Comparison of ENCODE assay signal across 8 cellular contexts in genomic region chr10:22475857-22476600, GRCh38.
A peak's percentile ranks its signal among the peaks of the same experiment; 100 is the strongest.
DNase-seq lines count a peak whose midpoint lies in the region; ATAC-seq and TF ChIP-seq lines count a peak whose summit lies in the region.

No MANE protein-coding gene starts in this region.

- CTCF ChIA-PET in activated B cell treated with CpG ODN at 0.5 μM for 24 hours (lab: Charles Lee) = no interaction called here

- TF ChIP-seq CTCF in GM12875 (IDR thresholded peaks at IDR 0.05; ENCODE audit: borderline replicate concordance, insufficient read depth, low read depth, low read length) = no peak
- no peak for TF ChIP-seq CTCF in activated B cell treated with CpG ODN at 0.5 μM for 24 hours (IDR thresholded peaks at IDR 0.05)
- TF ChIP-seq CTCF in esophagus muscularis mucosa (IDR thresholded peaks at IDR 0.05) = no peak
- TF ChIP-seq CTCF in MM.1S (IDR thresholded peaks at IDR 0.05; ENCODE audit: low read length) = no peak

- 3% methylated on average over 35 of the region's 85 CpGs for WGBS in esophagus muscularis mucosa

- H3K4me3 ChIP-seq in GM12875 (ENCODE audit: low read depth, low read length) (peak overlapping the region; percentile 59), esophagus muscularis mucosa (peak overlapping the region; percentile 44 to 57 (median 52)), MM.1S (ENCODE audit: low read length) (no peak overlapping the region)

- H3K27ac Mint-ChIP-seq in activated B cell treated with CpG ODN at 0.5 μM for 24 hours = no peak overlapping the region

- H3K27me3 ChIP-seq in esophagus muscularis mucosa (peaks cover 5 to 72% (median 29%) of the 10 kb centered on the region in 4 donors), MM.1S (replicated peaks; ENCODE audit: insufficient read depth, low read length) (no peaks in the 10 kb centered on the region)

- POLR2A ChIA-PET in activated B cell treated with CpG ODN at 0.5 μM for 24 hours (lab: Charles Lee) = interaction anchor here (0.9 to 2.0 kb wide), 3 partner anchors 21 to 136 kb away, joined by 6 to 8 read pairs (median 8); no protein-coding TSS in a partner anchor

- no peaks in the 10 kb centered on the region for H4K20me1 ChIP-seq in MM.1S (ENCODE audit: insufficient read depth, low read length)

- no peaks in the 10 kb centered on the region for H3K9me3 Mint-ChIP-seq in activated B cell treated with CpG ODN at 0.5 μM for 24 hours

- peaks cover 24% of the 10 kb centered on the region for H3K4me1 Mint-ChIP-seq in activated B cell treated with CpG ODN at 0.5 μM for 24 hours

- no peak for TF ChIP-seq POLR2A in esophagus muscularis mucosa (IDR thresholded peaks at IDR 0.05; ENCODE audit: low read depth)

- peaks cover 47% of the 10 kb centered on the region for H3K27me3 Mint-ChIP-seq in activated B cell treated with CpG ODN at 0.5 μM for 24 hours

- no peaks in the 10 kb centered on the region for H3K79me2 ChIP-seq in MM.1S (ENCODE audit: low read length)

- intact Hi-C loops in activated B cell treated with CpG ODN at 0.5 μM for 24 hours (cut with micrococcal nuclease) = loop anchor here (1.0 to 5.0 kb wide), 6 partner anchors 7 to 949 kb away; partner anchors contain the start of gene SKIDA1
- intact Hi-C loops in esophagus muscularis mucosa (cut with DNase I) = no loop called here

- H3K36me3 Mint-ChIP-seq in activated B cell treated with CpG ODN at 0.5 μM for 24 hours (ENCODE audit: low read depth) = no peaks in the 10 kb centered on the region

- DNase-seq in activated B cell treated with CpG ODN at 0.5 μM for 24 hours = peak; percentile 36
- no peak for DNase-seq in esophagus muscularis mucosa (ENCODE audit: extremely low spot score)
- DNase-seq in occipital lobe (lab: John Stamatoyannopoulos, UW) = peak; percentile 45
- no peak for DNase-seq in NCI-H226
- DNase-seq in OCI-M1 (lab: John Stamatoyannopoulos, UW) = no peak
- DNase-seq in MM.1S = no peak

- no peaks in the 10 kb centered on the region for H3F3A ChIP-seq in MM.1S (ENCODE audit: insufficient read depth, low read length)

- ATAC-seq in activated B cell treated with CpG ODN at 0.5 μM for 24 hours (ENCODE audit: low read depth) = peak; percentile 62
- ATAC-seq in GM21360 (IDR thresholded peaks at IDR 0.05; ENCODE audit: unreplicated experiment) = no peak

- H3K36me3 ChIP-seq in esophagus muscularis mucosa = no peaks in the 10 kb centered on the region
- H3K36me3 ChIP-seq in MM.1S (replicated peaks; ENCODE audit: insufficient read depth, low read length) = no peaks in the 10 kb centered on the region

- H3K9me3 ChIP-seq in esophagus muscularis mucosa (no peaks in the 10 kb centered on the region), MM.1S (replicated peaks; ENCODE audit: insufficient read depth, low read length) (no peaks in the 10 kb centered on the region)

- no peak for TF ChIP-seq EP300 in esophagus muscularis mucosa (IDR thresholded peaks at IDR 0.05)

- H3K4me1 ChIP-seq in esophagus muscularis mucosa (peaks cover 15 to 23% (median 19%) of the 10 kb centered on the region in 4 donors), MM.1S (ENCODE audit: low read length) (no peaks in the 10 kb centered on the region)

- no peak overlapping the region for H3K9ac ChIP-seq in MM.1S (ENCODE audit: low read length)

- H3K9me2 ChIP-seq in MM.1S (replicated peaks; ENCODE audit: insufficient read depth, low read length) = no peaks in the 10 kb centered on the region

- H3K4me3 Mint-ChIP-seq in activated B cell treated with CpG ODN at 0.5 μM for 24 hours = peak overlapping the region; percentile 87

- no peak overlapping the region for H2AFZ ChIP-seq in MM.1S (ENCODE audit: low read length)

- no peak overlapping the region for H3K4me2 ChIP-seq in MM.1S (ENCODE audit: low read depth, low read length)

- no peak overlapping the region for H3K27ac ChIP-seq in esophagus muscularis mucosa (replicated peaks in 1 of 4)
- H3K27ac ChIP-seq in MM.1S (ENCODE audit: low read length) = no peak overlapping the region

Comparison
In these comparisons a context has a peak if more than half of its experiments do, and no peak if none do; other contexts are left out.
1. DNase-seq: peak in activated B cell treated with CpG ODN at 0.5 μM for 24 hours (single experiment) and occipital lobe (single experiment); none in esophagus muscularis mucosa (single experiment), NCI-H226 (single experiment), OCI-M1 (single experiment) and MM.1S (single experiment).